ENCODE assay signal across 7 cellular contexts in the genomic region with DNA sequence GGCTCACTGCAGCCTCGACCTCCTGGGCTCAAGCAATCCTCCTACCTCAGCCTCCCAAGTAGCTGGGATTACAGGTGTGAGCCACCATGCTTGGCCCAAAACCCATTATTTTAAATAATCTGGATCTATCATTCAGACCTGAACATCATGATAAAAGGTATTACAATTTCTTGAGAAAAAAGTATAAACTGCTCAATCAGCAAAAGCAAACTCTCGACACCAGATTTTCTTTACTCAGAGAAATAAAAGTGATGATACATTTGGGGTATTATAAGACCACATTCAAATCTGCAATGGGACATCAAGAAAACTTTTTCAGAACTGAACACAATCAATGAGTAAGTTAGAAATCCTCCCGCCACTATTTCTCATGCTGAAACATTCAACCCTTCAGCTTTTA.
"Had no signal": no experiment of that assay in that cellular context is flagged by ENCODE, and none has a peak within 500 bp of the region (broad histone marks: within the 10 kb centered on the region; RNA-seq: fewer than 3 reads in every experiment).

No MANE protein-coding gene starts in this region.

- H3K27ac ChIP-seq: KMS-11 had no signal

- H3K4me3 ChIP-seq: GM23338 had no signal

- H3K4me3 Mint-ChIP-seq: GM23338, H9 had no signal

- DNase-seq: H9, HCEC 1CT, Karpas-422, KBM-7 had no signal

- H3K4me2 ChIP-seq: GM23338, KMS-11 had no signal

- ATAC-seq: GM23338 had no signal

- H2AFZ ChIP-seq: GM23338 had no signal

- H3K9ac ChIP-seq: KMS-11 had no signal

- FAIRE-seq: HTR-8/SVneo had no signal

- H3K27ac Mint-ChIP-seq: GM23338 had no signal

- H3K9me3 Mint-ChIP-seq: GM23338, H9 had no signal
